ENCODE assay signal across 8 cellular contexts in the genomic region with DNA sequence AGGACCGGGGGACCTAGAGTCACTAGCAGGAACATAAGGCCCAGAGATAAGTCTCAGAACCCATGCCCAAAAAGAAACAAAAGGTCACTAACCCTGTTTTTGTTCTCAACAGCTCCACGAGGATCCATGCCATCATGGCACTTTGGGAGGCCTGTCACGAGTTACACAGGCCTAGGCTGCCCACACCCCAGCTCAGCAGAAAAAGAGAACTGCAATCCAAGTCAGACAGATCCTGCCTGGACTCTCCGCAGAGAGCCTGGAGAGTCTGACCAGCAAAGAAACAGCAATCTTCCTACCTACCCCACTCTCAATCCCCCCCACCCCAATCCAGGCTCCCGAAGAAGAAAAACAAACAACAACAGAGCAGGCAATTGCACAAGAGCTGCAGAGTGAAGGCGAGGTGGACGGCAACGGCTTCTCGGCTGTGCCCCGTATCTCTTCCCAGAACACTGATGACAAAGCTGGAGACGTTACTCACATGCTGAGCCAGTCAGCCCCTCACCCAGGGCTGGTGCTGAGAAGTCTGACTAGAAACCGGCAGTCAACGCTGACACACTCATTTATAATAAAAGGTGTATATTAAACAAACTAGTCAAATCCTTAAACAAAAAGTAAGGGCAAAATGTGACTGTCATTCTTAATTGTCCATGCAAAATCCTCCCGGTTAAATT.
DNase-seq lines count a peak whose midpoint lies in the region; ATAC-seq and TF ChIP-seq lines count a peak whose summit lies in the region.

No MANE protein-coding gene starts in this region.

- no peaks in the 10 kb centered on the region for H3K9me3 ChIP-seq in thyroid gland

- H3K36me3 ChIP-seq in thyroid gland, result no peaks in the 10 kb centered on the region

- no peaks in the 10 kb centered on the region for H3K9me3 Mint-ChIP-seq in mesothelial cell of epicardium
- no peaks in the 10 kb centered on the region for H3K9me3 Mint-ChIP-seq in stimulated activated naive B cell treated with anti-CD40 and anti-IgM and Interleukin-4, amounts not matched to agents 10 μg/mL and 1 μg/mL and 100 μg/mL, for 72 hours

- no peaks in the 10 kb centered on the region for H3K27me3 Mint-ChIP-seq in mesothelial cell of epicardium (ENCODE audit: low read depth)
- H3K27me3 Mint-ChIP-seq in stimulated activated naive B cell treated with anti-CD40 and anti-IgM and Interleukin-4, amounts not matched to agents 10 μg/mL and 1 μg/mL and 100 μg/mL, for 72 hours, result no peaks in the 10 kb centered on the region

- peaks cover 30 to 59% of the 10 kb centered on the region in 2 donors for H3K4me1 ChIP-seq in thyroid gland

- intact Hi-C loops in dorsolateral prefrontal cortex (cut with DNase I) (loop anchor here in 1 of 2 donors (2.0 kb wide), 1 partner anchor 25 kb away; no protein-coding TSS in a partner anchor), thyroid gland (cut with DNase I) (no loop called here)

- TF ChIP-seq POLR2A in thyroid gland (IDR thresholded peaks at IDR 0.05), result no peak

- H3K27me3 ChIP-seq in dorsolateral prefrontal cortex, result no peaks in the 10 kb centered on the region
- H3K27me3 ChIP-seq in thyroid gland, result no peaks in the 10 kb centered on the region

- DNase-seq in Daoy (ENCODE audit: low read depth) (peak; percentile 84), RPMI7951 (ENCODE audit: low read depth) (peak; percentile 73), dorsolateral prefrontal cortex (peak in 9 of 10 donors; percentile 38 to 80 (median 65)), mesothelial cell of epicardium (ENCODE audit: low spot score in 2 of 2, unreplicated experiment in 2 of 2) (peak in 1 of 2 experiments; percentile 56), thyroid gland (no peak), NOMO-1 treated with DMSO at 0.1 percent for 48 hours (lab: John Stamatoyannopoulos, UW; ENCODE audit: unreplicated experiment) (no peak)
- no peak for DNase-seq in stimulated activated naive B cell treated with anti-CD40 and anti-IgM and Interleukin-4, amounts not matched to agents 10 μg/mL and 1 μg/mL and 100 μg/mL, for 72 hours

- H3K27ac ChIP-seq in dorsolateral prefrontal cortex, result peak overlapping the region; percentile 52 to 93 (median 86)
- H3K27ac ChIP-seq in thyroid gland, result peak overlapping the region; percentile 48 to 68 (median 48)

- ATAC-seq in stimulated activated naive B cell treated with anti-CD40 and anti-IgM and Interleukin-4, amounts not matched to agents 10 μg/mL and 1 μg/mL and 100 μg/mL, for 72 hours (replicated peaks), result no peak
- no peak for ATAC-seq in GM18870 (IDR thresholded peaks at IDR 0.05; ENCODE audit: unreplicated experiment)

- 66 to 72% methylated on average over 14 of the region's 14 CpGs for WGBS in thyroid gland, 2 donors

- peak overlapping the region; percentile 55 for H3K4me3 Mint-ChIP-seq in mesothelial cell of epicardium
- no peak overlapping the region for H3K4me3 Mint-ChIP-seq in stimulated activated naive B cell treated with anti-CD40 and anti-IgM and Interleukin-4, amounts not matched to agents 10 μg/mL and 1 μg/mL and 100 μg/mL, for 72 hours

- H3K27ac Mint-ChIP-seq in mesothelial cell of epicardium, result peak overlapping the region; percentile 98
- H3K27ac Mint-ChIP-seq in stimulated activated naive B cell treated with anti-CD40 and anti-IgM and Interleukin-4, amounts not matched to agents 10 μg/mL and 1 μg/mL and 100 μg/mL, for 72 hours, result no peak overlapping the region

- H3K4me1 Mint-ChIP-seq in mesothelial cell of epicardium, result peaks cover 65% of the 10 kb centered on the region
- H3K4me1 Mint-ChIP-seq in stimulated activated naive B cell treated with anti-CD40 and anti-IgM and Interleukin-4, amounts not matched to agents 10 μg/mL and 1 μg/mL and 100 μg/mL, for 72 hours, result peaks cover 22 to 23% of the 10 kb centered on the region in 2 donors

- H3K36me3 Mint-ChIP-seq in mesothelial cell of epicardium, result peaks cover 6% of the 10 kb centered on the region
- peaks cover 11 to 27% of the 10 kb centered on the region in 2 donors for H3K36me3 Mint-ChIP-seq in stimulated activated naive B cell treated with anti-CD40 and anti-IgM and Interleukin-4, amounts not matched to agents 10 μg/mL and 1 μg/mL and 100 μg/mL, for 72 hours

- peak in 2 of 56 donors; percentile 7 to 12 for TF ChIP-seq CTCF in dorsolateral prefrontal cortex (IDR thresholded peaks at IDR 0.05 in 54 of 56, conservative IDR thresholded peaks at IDR 0.05 in 2 of 56; ENCODE audit: low read depth in 1 of 56, partially characterized antibody in 56 of 56)
- TF ChIP-seq CTCF in mesothelial cell of epicardium (IDR thresholded peaks at IDR 0.05; ENCODE audit: unreplicated experiment), result no peak
- no peak for TF ChIP-seq CTCF in thyroid gland (IDR thresholded peaks at IDR 0.05)

- H3K4me3 ChIP-seq in dorsolateral prefrontal cortex (peak overlapping the region in 39 of 59 donors; percentile 0 to 51 (median 26)), thyroid gland (replicated peaks in 1 of 3) (no peak overlapping the region)

Comparison
In these comparisons a context has a peak if more than half of its experiments do, and no peak if none do; other contexts are left out.
1. DNase-seq: peak in Daoy (single experiment), RPMI7951 (single experiment) and dorsolateral prefrontal cortex (9 of 10); none in thyroid gland (0 of 2), NOMO-1 treated with DMSO at 0.1 percent for 48 hours (single experiment) and stimulated activated naive B cell treated with anti-CD40 and anti-IgM and Interleukin-4, amounts not matched to agents 10 μg/mL and 1 μg/mL and 100 μg/mL, for 72 hours (single experiment).
2. H3K4me3 ChIP-seq: peak in dorsolateral prefrontal cortex (39 of 59); none in thyroid gland (0 of 3).